Comparison of ENCODE assay signal across 1 cellular context in genomic region chr6:161226005-161226964, GRCh38.
TF ChIP-seq lines count a peak whose summit lies in the region.

No MANE protein-coding gene starts in this region.

TF ChIP-seq in K562, 482 proteins besides CTCF, POLR2A, EP300 and RAD21 (continued from another document and continues in another):
- TF ChIP-seq ZNF592 (IDR thresholded peaks at IDR 0.05) (peak; percentile 72), TBP (optimal IDR thresholded peaks at IDR 0.05; ENCODE audit: low read depth, low read length) (peak; percentile 47), E2F8 (IDR thresholded peaks at IDR 0.05; ENCODE audit: low read depth, partially characterized antibody) (no peak), TCF15 (CRISPR knock-in tag; IDR thresholded peaks at IDR 0.05) (no peak), E2F5 (CRISPR knock-in tag; IDR thresholded peaks at IDR 0.05) (no peak), GTF2F1 (IDR thresholded peaks at IDR 0.05; ENCODE audit: low read depth, low read length) (no peak), JUN (IDR thresholded peaks at IDR 0.05; ENCODE audit: borderline replicate concordance, low read depth, low read length) (no peak), JUN (CRISPR knock-in tag; IDR thresholded peaks at IDR 0.05; ENCODE audit: borderline replicate concordance) (no peak; the same call in 1 of the 2 replicates), SAP30 (IDR thresholded peaks at IDR 0.05; ENCODE audit: borderline replicate concordance, insufficient read depth, low read depth, low read length, poor library complexity, severe bottlenecking) (no peak), ZNF57 (CRISPR knock-in tag; IDR thresholded peaks at IDR 0.05) (0 out of 2 replicates have a peak, but pooled peaks have one; percentile 48), ZNF740 (CRISPR knock-in tag; IDR thresholded peaks at IDR 0.05) (0 out of 2 replicates have a peak, but pooled peaks have one; percentile 11), ZNF740 (tag; IDR thresholded peaks at IDR 0.05) (no peak), DACH1 (IDR thresholded peaks at IDR 0.05; ENCODE audit: partially characterized antibody) (no peak), NR4A1 (CRISPR knock-in tag; IDR thresholded peaks at IDR 0.05) (0 out of 2 replicates have a peak, but pooled peaks have one; percentile 33), NR4A1 (tag; IDR thresholded peaks at IDR 0.05) (no peak), ERF (CRISPR knock-in tag; IDR thresholded peaks at IDR 0.05) (peak; percentile 19; the same call in 1 of the 2 replicates), CREBBP (IDR thresholded peaks at IDR 0.05; ENCODE audit: low read depth, low read length) (no peak), SMARCC2 (IDR thresholded peaks at IDR 0.05; ENCODE audit: low read depth) (no peak; the same call in 1 of the 2 replicates), XRCC4 (IDR thresholded peaks at IDR 0.05; ENCODE audit: extremely low read depth, insufficient read depth, insufficient read length) (no peak), NEUROD1 (IDR thresholded peaks at IDR 0.05; ENCODE audit: borderline replicate concordance, low read depth, low read length, partially characterized antibody) (peak; percentile 44), SOX6 (IDR thresholded peaks at IDR 0.05) (0 out of 2 replicates have a peak, but pooled peaks have one; percentile 55), PCBP2 (IDR thresholded peaks at IDR 0.05; ENCODE audit: low read depth, low read length, poor library complexity, severe bottlenecking) (no peak), ZFP30 (CRISPR knock-in tag; IDR thresholded peaks at IDR 0.05; ENCODE audit: borderline replicate concordance) (no peak), ZSCAN29 (IDR thresholded peaks at IDR 0.05) (no peak), PRMT5 (CRISPR knock-in tag; IDR thresholded peaks at IDR 0.05) (no peak), ZNF133 (CRISPR knock-in tag; IDR thresholded peaks at IDR 0.05) (0 out of 2 replicates have a peak, but pooled peaks have one; percentile 49), MNT (conservative IDR thresholded peaks at IDR 0.05) (0 out of 4 replicates have a peak, but pooled peaks of 1 of the 2 experiments have one; percentile 29), GABPA (tag; conservative IDR thresholded peaks at IDR 0.05; ENCODE audit: low read depth) (0 out of 2 replicates have a peak, but pooled peaks have one; percentile 27), RBM17 (IDR thresholded peaks at IDR 0.05; ENCODE audit: borderline replicate concordance, low read depth, low read length) (no peak), CLOCK (CRISPR knock-in tag; IDR thresholded peaks at IDR 0.05; ENCODE audit: borderline replicate concordance) (0 out of 2 replicates have a peak, but pooled peaks have one; percentile 32), ZNF444 (CRISPR knock-in tag; IDR thresholded peaks at IDR 0.05) (0 out of 2 replicates have a peak, but pooled peaks have one; percentile 48), RFX1 (IDR thresholded peaks at IDR 0.05) (no peak), JUNB (CRISPR knock-in tag; conservative IDR thresholded peaks at IDR 0.05) (no peak), RAD51 (IDR thresholded peaks at IDR 0.05; ENCODE audit: borderline replicate concordance, low read depth) (no peak), MTA3 (IDR thresholded peaks at IDR 0.05; ENCODE audit: borderline replicate concordance) (peak; percentile 61; the same call in 1 of the 2 replicates), ZNF146 (CRISPR knock-in tag; IDR thresholded peaks at IDR 0.05; ENCODE audit: unreplicated experiment) (no peak), MTA2 (IDR thresholded peaks at IDR 0.05; ENCODE audit: low read depth) (0 out of 2 replicates have a peak, but pooled peaks have one; percentile 48), RBFOX2 (IDR thresholded peaks at IDR 0.05; ENCODE audit: low read depth, low read length) (no peak), OTX1 (CRISPR knock-in tag; IDR thresholded peaks at IDR 0.05) (0 out of 2 replicates have a peak, but pooled peaks have one; percentile 42), ZNF121 (CRISPR knock-in tag; conservative IDR thresholded peaks at IDR 0.05) (no peak), POLR3G (IDR thresholded peaks at IDR 0.05; ENCODE audit: extremely low read depth, insufficient read length, insufficient replicate concordance) (no peak), NFATC3 (IDR thresholded peaks at IDR 0.05) (0 out of 2 replicates have a peak, but pooled peaks have one; percentile 50), SRSF7 (optimal IDR thresholded peaks at IDR 0.05; ENCODE audit: low read depth, low read length) (no peak), MEF2D (tag; conservative IDR thresholded peaks at IDR 0.05; ENCODE audit: low read depth) (no peak), RBM34 (IDR thresholded peaks at IDR 0.05; ENCODE audit: borderline replicate concordance, insufficient read depth, low read length) (no peak), RERE (CRISPR knock-in tag; IDR thresholded peaks at IDR 0.05; ENCODE audit: borderline replicate concordance) (no peak)
